34 cellular contexts compared by ENCODE assay signal in the genomic region with DNA sequence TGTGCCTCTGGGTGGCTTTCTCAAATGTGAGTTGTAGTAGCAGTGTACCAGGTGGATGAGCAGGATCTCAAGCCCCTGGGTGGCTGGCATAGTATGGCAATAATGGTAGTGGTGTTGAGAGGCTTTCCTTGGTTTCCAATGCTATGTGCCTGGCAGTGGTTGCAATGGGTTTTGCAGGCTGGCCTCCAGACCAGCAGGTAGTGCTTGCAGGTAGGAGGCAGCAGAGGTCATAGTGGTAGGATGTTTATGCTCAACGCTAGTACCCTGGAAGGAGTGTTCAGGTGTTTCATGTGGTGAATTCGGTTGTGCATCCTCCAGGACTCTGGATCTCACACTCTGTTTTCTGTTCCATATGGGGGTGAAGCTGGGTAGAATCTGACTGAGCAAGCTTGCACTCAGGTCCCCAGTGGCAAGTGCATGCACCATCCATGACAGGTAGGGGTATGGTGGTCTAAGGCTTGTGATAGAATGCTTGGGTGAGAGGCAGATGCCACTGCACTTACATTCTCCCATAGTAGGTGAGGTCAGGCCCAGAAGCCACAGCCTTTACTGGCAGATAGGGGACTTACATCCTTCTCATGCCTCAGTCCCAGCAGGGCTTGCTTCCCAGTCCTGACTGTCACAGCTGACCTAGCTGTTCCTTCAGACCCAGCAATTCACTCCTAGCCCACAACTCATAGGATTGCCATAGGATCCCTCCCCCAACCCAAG.
"Had no signal": no experiment of that assay in that cellular context is flagged by ENCODE, and none has a peak within 500 bp of the region (broad histone marks: within the 10 kb centered on the region; RNA-seq: fewer than 3 reads in every experiment).

No MANE protein-coding gene starts in this region.

- H3K4me2 ChIP-seq: SK-N-SH had no signal

- H3K27me3 ChIP-seq: ascending aorta, MG63, Peyer's patch, SJSA1 had no signal

- H3K27ac ChIP-seq: ascending aorta, Peyer's patch, SJSA1 had no signal

- H3K4me1 ChIP-seq: ascending aorta, Peyer's patch, SJSA1 had no signal

- H3K9me2 ChIP-seq: SK-N-SH had no signal

- H3K27me3 Mint-ChIP-seq: activated CD4-positive, alpha-beta memory T cell treated with anti-CD3 and anti-CD28 coated beads for 36 hours; activated naive CD8-positive, alpha-beta T cell treated with anti-CD3 and anti-CD28 coated beads for 36 hours had no signal

- H3K36me3 ChIP-seq: ascending aorta, MG63, Peyer's patch, SJSA1 had no signal

- H3K4me3 Mint-ChIP-seq: activated CD4-positive, alpha-beta memory T cell treated with anti-CD3 and anti-CD28 coated beads for 36 hours; activated naive CD8-positive, alpha-beta T cell treated with anti-CD3 and anti-CD28 coated beads for 36 hours; activated T-cell treated with anti-CD3 and anti-CD28 coated beads, Interleukin-2, amount 50 U/mL, for 4 hours; activated T-helper 1 cell treated with anti-CD3 and anti-CD28 coated beads, Interleukin-12 subunit alpha, Interleukin-12 subunit beta, Interleukin-2, Interleukin-4 antibody, amounts not matched to agents 30 ng/mL and 10 ng/mL and 1 ng/mL, durations not matched to agents 14 hours and 24 hours and 36 hours; T-helper 1 cell treated with Interleukin-12 subunit alpha and Interleukin-12 subunit beta and Interleukin-4 antibody, amounts not matched to agents 30 μg/mL and 1 μg/mL, for 36 hours; T-helper 2 cell treated with Interferon-gamma antibody and Interleukin-4, amounts not matched to agents 5 μg/mL and 100 μg/mL, for 36 hours had no signal

- ATAC-seq: activated CD4-positive, CD25-positive, alpha-beta regulatory T cell treated with anti-CD3 and anti-CD28 coated beads, Interleukin-2, amount 50 U/mL, for 24 hours; activated T-cell treated with anti-CD3 and anti-CD28 coated beads, Interleukin-2, amount 50 U/mL, for 4 hours; PC-3 had no signal

- H3K4me3 ChIP-seq: ascending aorta, MG63, Peyer's patch, SJSA1 had no signal

- H3K36me3 Mint-ChIP-seq: activated CD4-positive, alpha-beta memory T cell treated with anti-CD3 and anti-CD28 coated beads for 36 hours; activated naive CD8-positive, alpha-beta T cell treated with anti-CD3 and anti-CD28 coated beads for 36 hours had no signal

- FAIRE-seq: TTC549 had no signal

- H3K9me3 ChIP-seq: ascending aorta, MG63, Peyer's patch, SJSA1, SK-N-SH had no signal

- DNase-seq: activated CD4-positive, alpha-beta memory T cell treated with anti-CD3 and anti-CD28 coated beads for 36 hours; activated CD4-positive, alpha-beta T cell treated with anti-CD3 and anti-CD28 coated beads for 4 hours; activated CD4-positive, alpha-beta T cell treated with anti-CD3 and anti-CD28 coated beads, Interleukin-2, amount 50 U/mL, for 1 hour; activated CD8-positive, alpha-beta memory T cell treated with anti-CD3 and anti-CD28 coated beads, Interleukin-2, amount 50 U/mL, for 4 hours; activated naive CD4-positive, alpha-beta T cell treated with anti-CD3 and anti-CD28 coated beads, Interleukin-2, amount 50 U/mL, for 16 hours; activated naive CD8-positive, alpha-beta T cell treated with anti-CD3 and anti-CD28 coated beads for 36 hours; activated T-cell treated with anti-CD3 and anti-CD28 coated beads for 4 hours; activated T-cell treated with anti-CD3 and anti-CD28 coated beads, Interleukin-2, amount 50 U/mL, for 4 hours; amniotic stem cell; Kasumi-1; KG1; MG63; NCI-H1048; NCI-H1105 treated with DMSO at 0.1 percent for 48 hours; NCI-H1436; NCI-H1694; NCI-H1930; NCI-H2081 treated with DMSO at 0.1 percent for 48 hours; NCI-H226; NCI-H446 treated with DMSO at 0.1 percent for 48 hours; NCI-H524; NK-92 treated with Interleukin-12 subunit alpha and Interleukin-12 subunit beta, amount 100 ng/mL, for 24 hours; PC-3; Peyer's patch; RPMI8226; SHP77 treated with DMSO at 0.1 percent for 48 hours; SK-N-SH had no signal

- H3K27ac Mint-ChIP-seq: activated CD4-positive, alpha-beta memory T cell treated with anti-CD3 and anti-CD28 coated beads for 36 hours; activated naive CD8-positive, alpha-beta T cell treated with anti-CD3 and anti-CD28 coated beads for 36 hours; activated T-helper 1 cell treated with anti-CD3 and anti-CD28 coated beads, Interleukin-12 subunit alpha, Interleukin-12 subunit beta, Interleukin-2, Interleukin-4 antibody, amounts not matched to agents 30 ng/mL and 10 ng/mL and 1 ng/mL, durations not matched to agents 14 hours and 24 hours and 36 hours; T-helper 1 cell treated with Interleukin-12 subunit alpha and Interleukin-12 subunit beta and Interleukin-4 antibody, amounts not matched to agents 30 μg/mL and 1 μg/mL, for 36 hours; T-helper 2 cell treated with Interferon-gamma antibody and Interleukin-4, amounts not matched to agents 5 μg/mL and 100 μg/mL, for 36 hours had no signal

- H3K4me1 Mint-ChIP-seq: activated naive CD8-positive, alpha-beta T cell treated with anti-CD3 and anti-CD28 coated beads for 36 hours had no signal
